ENCODE assay signal across 2 cellular contexts in genomic region chr10:19843487-19843886, GRCh38.
TF ChIP-seq lines count a peak whose summit lies in the region.

No MANE protein-coding gene starts in this region.

TF ChIP-seq in HepG2, 621 proteins besides CTCF, POLR2A, EP300 and RAD21:
- peak; percentile 97 for TF ChIP-seq GZF1 (CRISPR knock-in tag; IDR thresholded peaks at IDR 0.05)
- no peak for TF ChIP-seq ZNF713 (CRISPR knock-in tag; IDR thresholded peaks at IDR 0.05)

TF ChIP-seq in H1, 55 proteins besides CTCF, POLR2A, EP300 and RAD21:
- no peak for TF ChIP-seq NRF1 (IDR thresholded peaks at IDR 0.05; ENCODE audit: low read depth, low read length)
- TF ChIP-seq CBX5 (IDR thresholded peaks at IDR 0.05; ENCODE audit: low read depth, low read length): no peak
- peak; percentile 99 for TF ChIP-seq CHD7 (IDR thresholded peaks at IDR 0.05; ENCODE audit: insufficient replicate concordance, low read length)
- TF ChIP-seq CHD2 (IDR thresholded peaks at IDR 0.05; ENCODE audit: low read length): no peak
- TF ChIP-seq MAFK (IDR thresholded peaks at IDR 0.05; ENCODE audit: low read depth, low read length): peak; percentile 89
